In the genomic region with DNA sequence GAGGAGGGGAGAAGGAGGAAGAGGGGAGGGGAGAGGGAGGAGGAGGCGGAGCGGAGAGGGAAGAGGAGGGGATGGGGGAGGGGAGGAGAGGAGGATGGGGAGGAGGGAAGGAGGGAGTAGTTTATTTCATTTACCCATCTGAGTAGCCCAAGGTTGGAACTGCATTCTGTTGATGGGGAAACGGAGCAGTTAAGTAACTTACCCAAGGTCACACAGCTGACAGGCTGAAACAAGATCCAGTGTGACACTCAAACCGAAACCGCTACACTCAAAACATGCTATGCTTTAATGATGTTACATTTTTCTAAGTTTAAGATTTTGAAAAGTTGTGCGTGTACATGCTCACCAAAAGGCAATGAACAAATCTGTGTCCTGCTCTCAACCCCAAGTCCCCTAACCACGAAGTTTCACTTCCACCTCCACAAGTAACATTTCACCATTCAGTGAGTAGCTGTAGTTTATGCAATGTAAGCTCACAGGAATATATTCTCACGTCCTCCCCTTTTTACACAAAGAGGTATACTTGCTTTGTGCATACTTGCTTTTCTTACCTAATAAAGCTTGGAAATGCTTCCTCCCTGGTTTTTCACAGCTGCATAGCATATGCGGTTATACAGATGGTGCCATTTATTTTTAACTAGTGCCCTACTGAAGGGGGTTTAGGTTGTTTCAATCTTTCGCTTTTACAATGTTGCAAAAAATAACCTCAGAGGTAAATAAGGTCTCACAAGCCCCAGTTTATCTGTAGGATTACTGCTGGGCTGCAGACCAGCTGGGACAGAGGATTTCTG, we compare ENCODE assay signal across 8 cellular contexts.
DNase-seq lines count a peak whose midpoint lies in the region; ATAC-seq and TF ChIP-seq lines count a peak whose summit lies in the region.

No MANE protein-coding gene starts in this region.

- H3K4me3 Mint-ChIP-seq in stimulated activated naive CD8-positive, alpha-beta T cell treated with anti-CD3 and anti-CD28 coated beads, Interleukin-15, amount 100 ng/mL, for 72 hours, result no peak overlapping the region

- no peak for TF ChIP-seq CTCF in fibroblast of mammary gland (conservative IDR thresholded peaks at IDR 0.05; ENCODE audit: control insufficient read depth, insufficient read depth, low read depth, low read length)

- peak; percentile 91 for ATAC-seq in activated CD4-positive, CD25-positive, alpha-beta regulatory T cell treated with anti-CD3 and anti-CD28 coated beads, Interleukin-2, amount 50 U/mL, for 24 hours
- ATAC-seq in HG02678 (IDR thresholded peaks at IDR 0.05; ENCODE audit: unreplicated experiment), result peak; percentile 91
- peak; percentile 95 for ATAC-seq in stimulated activated naive CD8-positive, alpha-beta T cell treated with anti-CD3 and anti-CD28 coated beads, Interleukin-15, amount 100 ng/mL, for 72 hours

- H3K4me1 Mint-ChIP-seq in stimulated activated naive CD8-positive, alpha-beta T cell treated with anti-CD3 and anti-CD28 coated beads, Interleukin-15, amount 100 ng/mL, for 72 hours, result peaks cover 12% of the 10 kb centered on the region

- H3K4me3 ChIP-seq in fibroblast of mammary gland (ENCODE audit: control insufficient read depth, low read depth, low read length), result peak overlapping the region; percentile 31

- H3K27ac Mint-ChIP-seq in stimulated activated naive CD8-positive, alpha-beta T cell treated with anti-CD3 and anti-CD28 coated beads, Interleukin-15, amount 100 ng/mL, for 72 hours, result no peak overlapping the region

- peaks cover 29% of the 10 kb centered on the region for H3K27me3 Mint-ChIP-seq in stimulated activated naive CD8-positive, alpha-beta T cell treated with anti-CD3 and anti-CD28 coated beads, Interleukin-15, amount 100 ng/mL, for 72 hours

- DNase-seq in activated CD4-positive, CD25-positive, alpha-beta regulatory T cell (lab: John Stamatoyannopoulos, UW), result no peak
- peak; percentile 85 for DNase-seq in NOMO-1 treated with dmso at 0.1 percent for 144 hours (lab: John Stamatoyannopoulos, UW; ENCODE audit: unreplicated experiment)
- no peak for DNase-seq in fibroblast of mammary gland (ENCODE audit: low read depth)
- peak; percentile 50 to 63 for DNase-seq in stimulated activated naive CD8-positive, alpha-beta T cell treated with anti-CD3 and anti-CD28 coated beads, Interleukin-15, amount 100 ng/mL, for 72 hours
- DNase-seq in cerebellum (ENCODE audit: low spot score), result no peak
- DNase-seq in SHP77 treated with DMSO at 0.1 percent for 48 hours (lab: John Stamatoyannopoulos, UW), result no peak

- no peaks in the 10 kb centered on the region for H3K9me3 Mint-ChIP-seq in stimulated activated naive CD8-positive, alpha-beta T cell treated with anti-CD3 and anti-CD28 coated beads, Interleukin-15, amount 100 ng/mL, for 72 hours

Comparison
In these comparisons a context has a peak if more than half of its experiments do, and no peak if none do; other contexts are left out.
1. DNase-seq: peak in NOMO-1 treated with dmso at 0.1 percent for 144 hours (single experiment) and stimulated activated naive CD8-positive, alpha-beta T cell treated with anti-CD3 and anti-CD28 coated beads, Interleukin-15, amount 100 ng/mL, for 72 hours (2 of 2); none in activated CD4-positive, CD25-positive, alpha-beta regulatory T cell (0 of 4), fibroblast of mammary gland (single experiment), cerebellum (single experiment) and SHP77 treated with DMSO at 0.1 percent for 48 hours (single experiment).
2. Peak in every context shown above with its lines, with median percentiles within 50 percentile points of each other: ATAC-seq.